ENCODE assay signal across 2 cellular contexts in genomic region chr17:44663095-44663494, GRCh38.
TF ChIP-seq lines count a peak whose summit lies in the region.

No MANE protein-coding gene starts in this region.

TF ChIP-seq in HepG2, 621 proteins besides CTCF, POLR2A, EP300 and RAD21:
- TF ChIP-seq MLXIP (CRISPR knock-in tag; IDR thresholded peaks at IDR 0.05; ENCODE audit: borderline replicate concordance) (no peak), CREB1 (IDR thresholded peaks at IDR 0.05) (peak; percentile 90), CREB1 (CRISPR knock-in tag; IDR thresholded peaks at IDR 0.05) (no peak), ZFP1 (CRISPR knock-in tag; IDR thresholded peaks at IDR 0.05) (no peak), RCOR2 (CRISPR knock-in tag; IDR thresholded peaks at IDR 0.05) (no peak)
TF ChIP-seq in HepG2: peak in this region for 1.

TF ChIP-seq in HEK293, 187 proteins besides CTCF, POLR2A, EP300 and RAD21:
- TF ChIP-seq ZNF2 (tag by site-specific recombination; IDR thresholded peaks at IDR 0.05) (no peak), ZNF513 (tag by site-specific recombination; IDR thresholded peaks at IDR 0.05) (peak; percentile 95)
